In the genomic region with DNA sequence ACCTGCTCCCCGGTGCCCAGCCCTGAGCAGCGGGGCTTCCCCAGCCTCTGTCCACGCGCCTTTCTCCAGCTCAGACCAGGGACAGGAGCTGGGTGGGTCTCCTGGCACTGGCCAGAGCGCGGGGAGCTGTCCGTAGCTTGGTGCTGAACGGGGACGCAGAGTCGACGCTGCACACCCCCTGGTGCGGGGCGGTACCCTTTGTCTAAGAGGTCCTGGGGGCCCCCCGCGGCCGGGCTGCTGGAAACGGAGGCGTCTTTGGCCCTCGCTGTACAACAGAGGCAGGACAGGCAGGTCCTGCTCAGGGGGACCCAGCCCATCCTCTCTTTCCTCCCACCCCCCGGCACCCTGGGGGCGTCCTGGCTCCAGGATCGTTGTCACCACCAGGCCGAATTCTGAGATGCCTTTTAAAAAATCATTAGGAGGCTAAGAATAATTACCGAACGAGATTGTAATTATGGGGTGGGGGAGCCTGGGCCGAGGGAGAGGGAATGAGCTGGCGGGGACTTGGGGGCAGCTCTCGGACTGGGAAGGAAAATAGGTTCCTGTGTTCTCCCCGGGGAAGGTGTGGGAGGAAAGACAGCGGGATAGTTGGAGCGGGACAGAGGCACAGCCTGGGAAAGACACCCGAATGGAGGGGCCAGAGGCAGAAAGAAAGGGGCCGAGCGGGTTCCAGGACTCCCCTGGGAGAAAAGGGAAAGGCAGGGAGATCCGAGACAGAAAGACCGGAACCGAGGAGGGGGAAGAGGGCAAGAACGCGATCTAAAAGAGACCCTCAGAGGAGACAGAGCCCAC, we compare ENCODE assay signal across 10 cellular contexts. TPM values are rescaled to one million over a fixed set of nuclear protein-coding genes. Genes with fewer than 3 reads are reported as not detected.
DNase-seq lines count a peak whose midpoint lies in the region; ATAC-seq, FAIRE-seq and TF ChIP-seq lines count a peak whose summit lies in the region.
"Had no signal": no experiment of that assay in that cellular context is flagged by ENCODE, and none has a peak within 500 bp of the region (broad histone marks: within the 10 kb centered on the region; RNA-seq: fewer than 3 reads in every experiment).

No MANE protein-coding gene starts in this region.

- peaks cover 83% of the 10 kb centered on the region for H3K27me3 Mint-ChIP-seq in activated naive CD4-positive, alpha-beta T cell treated with anti-CD3 and anti-CD28 coated beads for 36 hours (ENCODE audit: low read depth)

- H3K4me1 Mint-ChIP-seq in activated naive CD4-positive, alpha-beta T cell treated with anti-CD3 and anti-CD28 coated beads for 36 hours (ENCODE audit: low read depth): peaks cover 43% of the 10 kb centered on the region

- peaks cover 9% of the 10 kb centered on the region for H3K4me1 ChIP-seq in adipocyte (ENCODE audit: control insufficient read depth, insufficient read depth, low read length)
- peaks cover 0 to 5% of the 10 kb centered on the region in 2 donors for H3K4me1 ChIP-seq in kidney (ENCODE audit: control insufficient read depth in 1 of 2, insufficient read depth in 1 of 2, low read depth in 1 of 2, low read length in 2 of 2)

- ATAC-seq in HG03025 (IDR thresholded peaks at IDR 0.05; ENCODE audit: low FRiP score, unreplicated experiment) (no peak), HG02973 (IDR thresholded peaks at IDR 0.05; ENCODE audit: unreplicated experiment) (no peak)

- peaks cover 1% of the 10 kb centered on the region for H3K9me3 Mint-ChIP-seq in activated naive CD4-positive, alpha-beta T cell treated with anti-CD3 and anti-CD28 coated beads for 36 hours

- intact Hi-C loops in activated naive CD4-positive, alpha-beta T cell treated with anti-CD3 and anti-CD28 coated beads for 36 hours (cut with micrococcal nuclease): no loop called here
- intact Hi-C loops in kidney (cut with DNase I): no loop called here

- TF ChIP-seq CTCF in kidney (IDR thresholded peaks at IDR 0.05; ENCODE audit: borderline replicate concordance, extremely low read depth, insufficient read depth): no peak

- no peak overlapping the region for H3K27ac Mint-ChIP-seq in activated naive CD4-positive, alpha-beta T cell treated with anti-CD3 and anti-CD28 coated beads for 36 hours

- CTCF ChIA-PET in activated naive CD4-positive, alpha-beta T cell treated with anti-CD3 and anti-CD28 coated beads for 36 hours (lab: Charles Lee): interaction anchor here (1.7 kb wide), 1 partner anchor 14 kb away, joined by 6 read pairs; no protein-coding TSS in a partner anchor

- DNase-seq in activated naive CD4-positive, alpha-beta T cell treated with anti-CD3 and anti-CD28 coated beads for 36 hours: peak; percentile 57
- no peak for DNase-seq in activated naive CD4-positive, alpha-beta T cell treated with Interleukin-2 at 50 U/mL for 16 hours
- DNase-seq in adipocyte (ENCODE audit: low read depth): peak; percentile 77
- peak; percentile 85 for DNase-seq in kidney
- DNase-seq in ureter (ENCODE audit: low spot score): peak; percentile 62
- no peak for DNase-seq in NCI-H1048 (lab: John Stamatoyannopoulos, UW)

- no peaks in the 10 kb centered on the region for H3K36me3 Mint-ChIP-seq in activated naive CD4-positive, alpha-beta T cell treated with anti-CD3 and anti-CD28 coated beads for 36 hours (ENCODE audit: low read depth)

- no peak overlapping the region for H3K4me3 Mint-ChIP-seq in activated naive CD4-positive, alpha-beta T cell treated with anti-CD3 and anti-CD28 coated beads for 36 hours

- H3K9ac ChIP-seq in adipocyte (ENCODE audit: low read length): no peak overlapping the region
- no peak overlapping the region for H3K9ac ChIP-seq in kidney (ENCODE audit: low read length in 2 of 2)

- no peak overlapping the region for H3K27ac ChIP-seq in kidney (ENCODE audit: low read depth in 2 of 2, low read length in 2 of 2)
- H3K27ac ChIP-seq: C4-2B, tibial artery had no signal

- no peak overlapping the region for H3K4me3 ChIP-seq in adipocyte (ENCODE audit: low read length)
- no peak overlapping the region for H3K4me3 ChIP-seq in kidney (ENCODE audit: low read length in 2 of 2)
- H3K4me3 ChIP-seq: tibial artery had no signal

- no peak for FAIRE-seq in kidney (lab: Jason Lieb, UNC)

- H3K9me3 ChIP-seq in adipocyte (ENCODE audit: control insufficient read depth, low read length) (peaks cover 9% of the 10 kb centered on the region), kidney (ENCODE audit: control insufficient read depth in 1 of 2, low read length in 2 of 2) (no peaks in the 10 kb centered on the region)

- H3K36me3 ChIP-seq in adipocyte (ENCODE audit: control insufficient read depth, insufficient read depth, low read length, severe bottlenecking) (no peaks in the 10 kb centered on the region), kidney (ENCODE audit: control insufficient read depth in 1 of 2, insufficient read depth in 2 of 2, low read length in 2 of 2) (no peaks in the 10 kb centered on the region)
- H3K36me3 ChIP-seq: tibial artery had no signal

- peaks cover 73% of the 10 kb centered on the region for H3K27me3 ChIP-seq in adipocyte (replicated peaks; ENCODE audit: control insufficient read depth, insufficient read depth, low read length)

RNA-seq across cellular contexts. Expression of a gene that starts 4.1 kb away (rescaled TPM):
- total RNA-seq in activated naive CD4-positive, alpha-beta T cell treated with anti-CD3 and anti-CD28 coated beads for 36 hours: under 1 TPM; 0.07 to 0.15 TPM
- 0.57 TPM for total RNA-seq in kidney
- 0.22 TPM for polyA plus RNA-seq in kidney (ENCODE audit: insufficient read depth, low read depth, low replicate concordance)
- total RNA-seq in ureter: 0.60 TPM

RNA-seq across cellular contexts. Expression of a gene that starts 18.7 kb away (rescaled TPM):
- not detected for total RNA-seq in activated naive CD4-positive, alpha-beta T cell treated with anti-CD3 and anti-CD28 coated beads for 36 hours
- not detected for total RNA-seq in kidney
- not detected for polyA plus RNA-seq in kidney (ENCODE audit: insufficient read depth, low read depth, low replicate concordance)
- total RNA-seq in ureter: not detected

Comparison
In these comparisons a context has a peak if more than half of its experiments do, and no peak if none do; other contexts are left out.
1. DNase-seq: peak in activated naive CD4-positive, alpha-beta T cell treated with anti-CD3 and anti-CD28 coated beads for 36 hours (single experiment), adipocyte (single experiment), kidney (single experiment) and ureter (single experiment); none in activated naive CD4-positive, alpha-beta T cell treated with Interleukin-2 at 50 U/mL for 16 hours (single experiment) and NCI-H1048 (single experiment).